Comparison of ENCODE assay signal across 8 cellular contexts in genomic region chr4:77075869-77076801, GRCh38. TPM values are rescaled to one million over a fixed set of nuclear protein-coding genes. Genes with fewer than 3 reads are reported as not detected.
A peak's percentile ranks its signal among the peaks of the same experiment; 100 is the strongest.
DNase-seq lines count a peak whose midpoint lies in the region; ATAC-seq and TF ChIP-seq lines count a peak whose summit lies in the region.

A gene with protein sequence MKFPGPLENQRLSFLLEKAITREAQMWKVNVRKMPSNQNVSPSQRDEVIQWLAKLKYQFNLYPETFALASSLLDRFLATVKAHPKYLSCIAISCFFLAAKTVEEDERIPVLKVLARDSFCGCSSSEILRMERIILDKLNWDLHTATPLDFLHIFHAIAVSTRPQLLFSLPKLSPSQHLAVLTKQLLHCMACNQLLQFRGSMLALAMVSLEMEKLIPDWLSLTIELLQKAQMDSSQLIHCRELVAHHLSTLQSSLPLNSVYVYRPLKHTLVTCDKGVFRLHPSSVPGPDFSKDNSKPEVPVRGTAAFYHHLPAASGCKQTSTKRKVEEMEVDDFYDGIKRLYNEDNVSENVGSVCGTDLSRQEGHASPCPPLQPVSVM (minus strand): TSS chr4:77075989. CDS start chr4:77066362, 9,627 bp downstream.

- no peaks in the 10 kb centered on the region for H3K36me3 ChIP-seq in suprapubic skin

- H3K4me1 Mint-ChIP-seq in activated naive CD4-positive, alpha-beta T cell treated with anti-CD3 and anti-CD28 coated beads, Interleukin-2, amount 50 U/mL, for 24 hours: peaks cover 54% of the 10 kb centered on the region

- DNase-seq in NCI-H1092 treated with DMSO at 0.1 percent for 48 hours (lab: John Stamatoyannopoulos, UW): peak; percentile 97
- DNase-seq in globus pallidus (ENCODE audit: low spot score): peak; percentile 96
- DNase-seq in occipital lobe (lab: John Stamatoyannopoulos, UW): peak; percentile 95
- peak; percentile 96 for DNase-seq in suprapubic skin (ENCODE audit: low spot score in 2 of 2)

- H3K27me3 Mint-ChIP-seq in activated naive CD4-positive, alpha-beta T cell treated with anti-CD3 and anti-CD28 coated beads, Interleukin-2, amount 50 U/mL, for 24 hours: no peaks in the 10 kb centered on the region

- H3K27ac Mint-ChIP-seq in activated naive CD4-positive, alpha-beta T cell treated with anti-CD3 and anti-CD28 coated beads, Interleukin-2, amount 50 U/mL, for 24 hours: peak within 1 kb of the TSS; percentile 100

- peak in 1 of 2 donors; percentile 43 for TF ChIP-seq POLR2A in suprapubic skin (IDR thresholded peaks at IDR 0.05)

- H3K9me3 ChIP-seq in suprapubic skin: no peaks in the 10 kb centered on the region

- no peaks in the 10 kb centered on the region for H3K27me3 ChIP-seq in suprapubic skin

- no peak for TF ChIP-seq EP300 in suprapubic skin (IDR thresholded peaks at IDR 0.05)

- peak within 1 kb of the TSS; percentile 98 for H3K27ac ChIP-seq in suprapubic skin

- peaks cover 53% of the 10 kb centered on the region for H3K4me1 ChIP-seq in suprapubic skin

- H3K4me3 ChIP-seq in GM08714 (ENCODE audit: low read length) (peak within 1 kb of the TSS; percentile 71), suprapubic skin (peak within 1 kb of the TSS; percentile 78)

- no peak for TF ChIP-seq CTCF in suprapubic skin (IDR thresholded peaks at IDR 0.05)

- WGBS in suprapubic skin: 1% methylated on average over 44 of the region's 54 CpGs

- ATAC-seq in HG02610 (IDR thresholded peaks at IDR 0.05; ENCODE audit: unreplicated experiment): peak; percentile 58
- peak; percentile 80 for ATAC-seq in SK-N-SH treated with all-trans-retinoic acid at 6 μM for 48 hours

- peaks cover 2% of the 10 kb centered on the region for H3K36me3 Mint-ChIP-seq in activated naive CD4-positive, alpha-beta T cell treated with anti-CD3 and anti-CD28 coated beads, Interleukin-2, amount 50 U/mL, for 24 hours

- H3K4me3 Mint-ChIP-seq in activated naive CD4-positive, alpha-beta T cell treated with anti-CD3 and anti-CD28 coated beads, Interleukin-2, amount 50 U/mL, for 24 hours: no peak within 1 kb of the TSS

- H3K9me3 Mint-ChIP-seq in activated naive CD4-positive, alpha-beta T cell treated with anti-CD3 and anti-CD28 coated beads, Interleukin-2, amount 50 U/mL, for 24 hours: no peaks in the 10 kb centered on the region

TF ChIP-seq in SK-N-SH treated with all-trans-retinoic acid at 6 μM for 48 hours, 23 proteins besides CTCF, POLR2A, EP300 and RAD21 (continues in another document):
- no peak for TF ChIP-seq PPARA (CRISPR knock-in tag; IDR thresholded peaks at IDR 0.05; ENCODE audit: borderline replicate concordance)
- TF ChIP-seq ARNTL (CRISPR knock-in tag; IDR thresholded peaks at IDR 0.05; ENCODE audit: borderline replicate concordance, low read depth): no peak
- TF ChIP-seq, protein P1, sequence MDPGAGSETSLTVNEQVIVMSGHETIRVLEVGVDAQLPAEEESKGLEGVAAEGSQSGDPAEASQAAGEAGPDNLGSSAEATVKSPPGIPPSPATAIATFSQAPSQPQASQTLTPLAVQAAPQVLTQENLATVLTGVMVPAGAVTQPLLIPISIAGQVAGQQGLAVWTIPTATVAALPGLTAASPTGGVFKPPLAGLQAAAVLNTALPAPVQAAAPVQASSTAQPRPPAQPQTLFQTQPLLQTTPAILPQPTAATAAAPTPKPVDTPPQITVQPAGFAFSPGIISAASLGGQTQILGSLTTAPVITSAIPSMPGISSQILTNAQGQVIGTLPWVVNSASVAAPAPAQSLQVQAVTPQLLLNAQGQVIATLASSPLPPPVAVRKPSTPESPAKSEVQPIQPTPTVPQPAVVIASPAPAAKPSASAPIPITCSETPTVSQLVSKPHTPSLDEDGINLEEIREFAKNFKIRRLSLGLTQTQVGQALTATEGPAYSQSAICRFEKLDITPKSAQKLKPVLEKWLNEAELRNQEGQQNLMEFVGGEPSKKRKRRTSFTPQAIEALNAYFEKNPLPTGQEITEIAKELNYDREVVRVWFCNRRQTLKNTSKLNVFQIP (CRISPR knock-in tag; IDR thresholded peaks at IDR 0.05; ENCODE audit: borderline replicate concordance, low read depth): peak; percentile 96
- peak; percentile 78; the same call in 1 of the 2 replicates for TF ChIP-seq CSRNP3 (CRISPR knock-in tag; IDR thresholded peaks at IDR 0.05)
- TF ChIP-seq ZFP3 (CRISPR knock-in tag; IDR thresholded peaks at IDR 0.05): 0 out of 2 replicates have a peak, but pooled peaks have one; percentile 54
- TF ChIP-seq RARB (CRISPR knock-in tag; IDR thresholded peaks at IDR 0.05): no peak
- TF ChIP-seq ISL1 (CRISPR knock-in tag; IDR thresholded peaks at IDR 0.05): no peak
- no peak for TF ChIP-seq TOX (CRISPR knock-in tag; IDR thresholded peaks at IDR 0.05; ENCODE audit: borderline replicate concordance)
- TF ChIP-seq ZNF8 (CRISPR knock-in tag; IDR thresholded peaks at IDR 0.05): no peak
- no peak for TF ChIP-seq ZFP30 (CRISPR knock-in tag; IDR thresholded peaks at IDR 0.05)
- TF ChIP-seq CSDC2 (CRISPR knock-in tag; IDR thresholded peaks at IDR 0.05): no peak
- no peak for TF ChIP-seq SNAI2 (CRISPR knock-in tag; IDR thresholded peaks at IDR 0.05)
- no peak for TF ChIP-seq GLIS3 (CRISPR knock-in tag; IDR thresholded peaks at IDR 0.05)
- TF ChIP-seq, protein P2, sequence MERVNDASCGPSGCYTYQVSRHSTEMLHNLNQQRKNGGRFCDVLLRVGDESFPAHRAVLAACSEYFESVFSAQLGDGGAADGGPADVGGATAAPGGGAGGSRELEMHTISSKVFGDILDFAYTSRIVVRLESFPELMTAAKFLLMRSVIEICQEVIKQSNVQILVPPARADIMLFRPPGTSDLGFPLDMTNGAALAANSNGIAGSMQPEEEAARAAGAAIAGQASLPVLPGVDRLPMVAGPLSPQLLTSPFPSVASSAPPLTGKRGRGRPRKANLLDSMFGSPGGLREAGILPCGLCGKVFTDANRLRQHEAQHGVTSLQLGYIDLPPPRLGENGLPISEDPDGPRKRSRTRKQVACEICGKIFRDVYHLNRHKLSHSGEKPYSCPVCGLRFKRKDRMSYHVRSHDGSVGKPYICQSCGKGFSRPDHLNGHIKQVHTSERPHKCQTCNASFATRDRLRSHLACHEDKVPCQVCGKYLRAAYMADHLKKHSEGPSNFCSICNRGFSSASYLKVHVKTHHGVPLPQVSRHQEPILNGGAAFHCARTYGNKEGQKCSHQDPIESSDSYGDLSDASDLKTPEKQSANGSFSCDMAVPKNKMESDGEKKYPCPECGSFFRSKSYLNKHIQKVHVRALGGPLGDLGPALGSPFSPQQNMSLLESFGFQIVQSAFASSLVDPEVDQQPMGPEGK (CRISPR knock-in tag; IDR thresholded peaks at IDR 0.05; ENCODE audit: borderline replicate concordance): peak; percentile 96
- TF ChIP-seq, protein P3, sequence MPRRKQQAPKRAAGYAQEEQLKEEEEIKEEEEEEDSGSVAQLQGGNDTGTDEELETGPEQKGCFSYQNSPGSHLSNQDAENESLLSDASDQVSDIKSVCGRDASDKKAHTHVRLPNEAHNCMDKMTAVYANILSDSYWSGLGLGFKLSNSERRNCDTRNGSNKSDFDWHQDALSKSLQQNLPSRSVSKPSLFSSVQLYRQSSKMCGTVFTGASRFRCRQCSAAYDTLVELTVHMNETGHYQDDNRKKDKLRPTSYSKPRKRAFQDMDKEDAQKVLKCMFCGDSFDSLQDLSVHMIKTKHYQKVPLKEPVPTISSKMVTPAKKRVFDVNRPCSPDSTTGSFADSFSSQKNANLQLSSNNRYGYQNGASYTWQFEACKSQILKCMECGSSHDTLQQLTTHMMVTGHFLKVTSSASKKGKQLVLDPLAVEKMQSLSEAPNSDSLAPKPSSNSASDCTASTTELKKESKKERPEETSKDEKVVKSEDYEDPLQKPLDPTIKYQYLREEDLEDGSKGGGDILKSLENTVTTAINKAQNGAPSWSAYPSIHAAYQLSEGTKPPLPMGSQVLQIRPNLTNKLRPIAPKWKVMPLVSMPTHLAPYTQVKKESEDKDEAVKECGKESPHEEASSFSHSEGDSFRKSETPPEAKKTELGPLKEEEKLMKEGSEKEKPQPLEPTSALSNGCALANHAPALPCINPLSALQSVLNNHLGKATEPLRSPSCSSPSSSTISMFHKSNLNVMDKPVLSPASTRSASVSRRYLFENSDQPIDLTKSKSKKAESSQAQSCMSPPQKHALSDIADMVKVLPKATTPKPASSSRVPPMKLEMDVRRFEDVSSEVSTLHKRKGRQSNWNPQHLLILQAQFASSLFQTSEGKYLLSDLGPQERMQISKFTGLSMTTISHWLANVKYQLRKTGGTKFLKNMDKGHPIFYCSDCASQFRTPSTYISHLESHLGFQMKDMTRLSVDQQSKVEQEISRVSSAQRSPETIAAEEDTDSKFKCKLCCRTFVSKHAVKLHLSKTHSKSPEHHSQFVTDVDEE (CRISPR knock-in tag; IDR thresholded peaks at IDR 0.05): peak; percentile 18; the same call in 1 of the 2 replicates
- 0 out of 2 replicates have a peak, but pooled peaks have one; percentile 10 for TF ChIP-seq ZNF70 (CRISPR knock-in tag; IDR thresholded peaks at IDR 0.05)
- TF ChIP-seq CREB5 (CRISPR knock-in tag; IDR thresholded peaks at IDR 0.05; ENCODE audit: low read depth): peak; percentile 80; the same call in 1 of the 2 replicates
- TF ChIP-seq ESRRG (CRISPR knock-in tag; IDR thresholded peaks at IDR 0.05): no peak
- no peak for TF ChIP-seq ZNF565 (CRISPR knock-in tag; conservative IDR thresholded peaks at IDR 0.05; ENCODE audit: low read depth)

RNA-seq across cellular contexts. Expression of the gene that starts here (rescaled TPM):
- 408 TPM for total RNA-seq in occipital lobe
- total RNA-seq in suprapubic skin: 100 to 1,000 TPM; 166 to 256 (median 207) TPM

Comparison
In these comparisons a context has a peak if more than half of its experiments do, and no peak if none do; other contexts are left out.
1. Peak in every context shown above with its lines: DNase-seq, ATAC-seq, H3K4me3 ChIP-seq and H3K27ac ChIP-seq.